In genomic region chr11:65305501-65306268, GRCh38 we compare ENCODE assay signal across 1 cellular context.
TF ChIP-seq lines count a peak whose summit lies in the region.

No MANE protein-coding gene starts in this region.

TF ChIP-seq in HepG2, 621 proteins besides CTCF, POLR2A, EP300 and RAD21 (continued from another document and continues in another):
- TF ChIP-seq, protein P1, sequence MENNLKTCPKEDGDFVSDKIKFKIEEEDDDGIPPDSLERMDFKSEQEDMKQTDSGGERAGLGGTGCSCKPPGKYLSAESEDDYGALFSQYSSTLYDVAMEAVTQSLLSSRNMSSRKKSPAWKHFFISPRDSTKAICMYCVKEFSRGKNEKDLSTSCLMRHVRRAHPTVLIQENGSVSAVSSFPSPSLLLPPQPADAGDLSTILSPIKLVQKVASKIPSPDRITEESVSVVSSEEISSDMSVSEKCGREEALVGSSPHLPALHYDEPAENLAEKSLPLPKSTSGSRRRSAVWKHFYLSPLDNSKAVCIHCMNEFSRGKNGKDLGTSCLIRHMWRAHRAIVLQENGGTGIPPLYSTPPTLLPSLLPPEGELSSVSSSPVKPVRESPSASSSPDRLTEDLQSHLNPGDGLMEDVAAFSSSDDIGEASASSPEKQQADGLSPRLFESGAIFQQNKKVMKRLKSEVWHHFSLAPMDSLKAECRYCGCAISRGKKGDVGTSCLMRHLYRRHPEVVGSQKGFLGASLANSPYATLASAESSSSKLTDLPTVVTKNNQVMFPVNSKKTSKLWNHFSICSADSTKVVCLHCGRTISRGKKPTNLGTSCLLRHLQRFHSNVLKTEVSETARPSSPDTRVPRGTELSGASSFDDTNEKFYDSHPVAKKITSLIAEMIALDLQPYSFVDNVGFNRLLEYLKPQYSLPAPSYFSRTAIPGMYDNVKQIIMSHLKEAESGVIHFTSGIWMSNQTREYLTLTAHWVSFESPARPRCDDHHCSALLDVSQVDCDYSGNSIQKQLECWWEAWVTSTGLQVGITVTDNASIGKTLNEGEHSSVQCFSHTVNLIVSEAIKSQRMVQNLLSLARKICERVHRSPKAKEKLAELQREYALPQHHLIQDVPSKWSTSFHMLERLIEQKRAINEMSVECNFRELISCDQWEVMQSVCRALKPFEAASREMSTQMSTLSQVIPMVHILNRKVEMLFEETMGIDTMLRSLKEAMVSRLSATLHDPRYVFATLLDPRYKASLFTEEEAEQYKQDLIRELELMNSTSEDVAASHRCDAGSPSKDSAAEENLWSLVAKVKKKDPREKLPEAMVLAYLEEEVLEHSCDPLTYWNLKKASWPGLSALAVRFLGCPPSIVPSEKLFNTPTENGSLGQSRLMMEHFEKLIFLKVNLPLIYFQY (CRISPR knock-in tag; IDR thresholded peaks at IDR 0.05; ENCODE audit: borderline replicate concordance), result peak; percentile 59; the same call in 1 of the 2 replicates
- TF ChIP-seq NAIF1 (CRISPR knock-in tag; IDR thresholded peaks at IDR 0.05; ENCODE audit: borderline replicate concordance) (0 out of 2 replicates have a peak, but pooled peaks have one; percentile 42), PRDM10 (CRISPR knock-in tag; IDR thresholded peaks at IDR 0.05; ENCODE audit: low read depth) (no peak), ZNF232 (CRISPR knock-in tag; IDR thresholded peaks at IDR 0.05; ENCODE audit: borderline replicate concordance) (peak; percentile 47; the same call in 1 of the 2 replicates), YEATS2 (CRISPR knock-in tag; IDR thresholded peaks at IDR 0.05; ENCODE audit: borderline replicate concordance) (peak; percentile 63; the same call in 1 of the 2 replicates), ZNF496 (CRISPR knock-in tag; IDR thresholded peaks at IDR 0.05; ENCODE audit: insufficient replicate concordance) (no peak), ZNF800 (CRISPR knock-in tag; IDR thresholded peaks at IDR 0.05) (peak; percentile 71), LCORL (IDR thresholded peaks at IDR 0.05) (0 out of 2 replicates have a peak, but pooled peaks have one; percentile 37), LCORL (CRISPR knock-in tag; IDR thresholded peaks at IDR 0.05) (peak; percentile 69), ZNF576 (CRISPR knock-in tag; IDR thresholded peaks at IDR 0.05) (no peak), REST (IDR thresholded peaks at IDR 0.05; ENCODE audit: borderline replicate concordance in 1 of 2, low read depth in 1 of 2, low read length in 2 of 2) (peak in 1 of 2 experiments; percentile 51; a peak in 1 of 4 replicates), ZNF335 (CRISPR knock-in tag; IDR thresholded peaks at IDR 0.05) (no peak; the same call in 1 of the 2 replicates), JUNB (CRISPR knock-in tag; IDR thresholded peaks at IDR 0.05; ENCODE audit: borderline replicate concordance) (0 out of 2 replicates have a peak, but pooled peaks have one; percentile 54), HDAC1 (CRISPR knock-in tag; IDR thresholded peaks at IDR 0.05) (peak; percentile 78), KLF6 (CRISPR knock-in tag; IDR thresholded peaks at IDR 0.05) (no peak), ZSCAN22 (CRISPR knock-in tag; IDR thresholded peaks at IDR 0.05) (no peak)
- TF ChIP-seq, protein P2, sequence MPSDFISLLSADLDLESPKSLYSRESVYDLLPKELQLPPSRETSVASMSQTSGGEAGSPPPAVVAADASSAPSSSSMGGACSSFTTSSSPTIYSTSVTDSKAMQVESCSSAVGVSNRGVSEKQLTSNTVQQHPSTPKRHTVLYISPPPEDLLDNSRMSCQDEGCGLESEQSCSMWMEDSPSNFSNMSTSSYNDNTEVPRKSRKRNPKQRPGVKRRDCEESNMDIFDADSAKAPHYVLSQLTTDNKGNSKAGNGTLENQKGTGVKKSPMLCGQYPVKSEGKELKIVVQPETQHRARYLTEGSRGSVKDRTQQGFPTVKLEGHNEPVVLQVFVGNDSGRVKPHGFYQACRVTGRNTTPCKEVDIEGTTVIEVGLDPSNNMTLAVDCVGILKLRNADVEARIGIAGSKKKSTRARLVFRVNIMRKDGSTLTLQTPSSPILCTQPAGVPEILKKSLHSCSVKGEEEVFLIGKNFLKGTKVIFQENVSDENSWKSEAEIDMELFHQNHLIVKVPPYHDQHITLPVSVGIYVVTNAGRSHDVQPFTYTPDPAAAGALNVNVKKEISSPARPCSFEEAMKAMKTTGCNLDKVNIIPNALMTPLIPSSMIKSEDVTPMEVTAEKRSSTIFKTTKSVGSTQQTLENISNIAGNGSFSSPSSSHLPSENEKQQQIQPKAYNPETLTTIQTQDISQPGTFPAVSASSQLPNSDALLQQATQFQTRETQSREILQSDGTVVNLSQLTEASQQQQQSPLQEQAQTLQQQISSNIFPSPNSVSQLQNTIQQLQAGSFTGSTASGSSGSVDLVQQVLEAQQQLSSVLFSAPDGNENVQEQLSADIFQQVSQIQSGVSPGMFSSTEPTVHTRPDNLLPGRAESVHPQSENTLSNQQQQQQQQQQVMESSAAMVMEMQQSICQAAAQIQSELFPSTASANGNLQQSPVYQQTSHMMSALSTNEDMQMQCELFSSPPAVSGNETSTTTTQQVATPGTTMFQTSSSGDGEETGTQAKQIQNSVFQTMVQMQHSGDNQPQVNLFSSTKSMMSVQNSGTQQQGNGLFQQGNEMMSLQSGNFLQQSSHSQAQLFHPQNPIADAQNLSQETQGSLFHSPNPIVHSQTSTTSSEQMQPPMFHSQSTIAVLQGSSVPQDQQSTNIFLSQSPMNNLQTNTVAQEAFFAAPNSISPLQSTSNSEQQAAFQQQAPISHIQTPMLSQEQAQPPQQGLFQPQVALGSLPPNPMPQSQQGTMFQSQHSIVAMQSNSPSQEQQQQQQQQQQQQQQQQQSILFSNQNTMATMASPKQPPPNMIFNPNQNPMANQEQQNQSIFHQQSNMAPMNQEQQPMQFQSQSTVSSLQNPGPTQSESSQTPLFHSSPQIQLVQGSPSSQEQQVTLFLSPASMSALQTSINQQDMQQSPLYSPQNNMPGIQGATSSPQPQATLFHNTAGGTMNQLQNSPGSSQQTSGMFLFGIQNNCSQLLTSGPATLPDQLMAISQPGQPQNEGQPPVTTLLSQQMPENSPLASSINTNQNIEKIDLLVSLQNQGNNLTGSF (CRISPR knock-in tag; IDR thresholded peaks at IDR 0.05), result no peak
- TF ChIP-seq, protein P3, sequence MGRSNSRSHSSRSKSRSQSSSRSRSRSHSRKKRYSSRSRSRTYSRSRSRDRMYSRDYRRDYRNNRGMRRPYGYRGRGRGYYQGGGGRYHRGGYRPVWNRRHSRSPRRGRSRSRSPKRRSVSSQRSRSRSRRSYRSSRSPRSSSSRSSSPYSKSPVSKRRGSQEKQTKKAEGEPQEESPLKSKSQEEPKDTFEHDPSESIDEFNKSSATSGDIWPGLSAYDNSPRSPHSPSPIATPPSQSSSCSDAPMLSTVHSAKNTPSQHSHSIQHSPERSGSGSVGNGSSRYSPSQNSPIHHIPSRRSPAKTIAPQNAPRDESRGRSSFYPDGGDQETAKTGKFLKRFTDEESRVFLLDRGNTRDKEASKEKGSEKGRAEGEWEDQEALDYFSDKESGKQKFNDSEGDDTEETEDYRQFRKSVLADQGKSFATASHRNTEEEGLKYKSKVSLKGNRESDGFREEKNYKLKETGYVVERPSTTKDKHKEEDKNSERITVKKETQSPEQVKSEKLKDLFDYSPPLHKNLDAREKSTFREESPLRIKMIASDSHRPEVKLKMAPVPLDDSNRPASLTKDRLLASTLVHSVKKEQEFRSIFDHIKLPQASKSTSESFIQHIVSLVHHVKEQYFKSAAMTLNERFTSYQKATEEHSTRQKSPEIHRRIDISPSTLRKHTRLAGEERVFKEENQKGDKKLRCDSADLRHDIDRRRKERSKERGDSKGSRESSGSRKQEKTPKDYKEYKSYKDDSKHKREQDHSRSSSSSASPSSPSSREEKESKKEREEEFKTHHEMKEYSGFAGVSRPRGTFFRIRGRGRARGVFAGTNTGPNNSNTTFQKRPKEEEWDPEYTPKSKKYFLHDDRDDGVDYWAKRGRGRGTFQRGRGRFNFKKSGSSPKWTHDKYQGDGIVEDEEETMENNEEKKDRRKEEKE (IDR thresholded peaks at IDR 0.05), result no peak
- TF ChIP-seq, protein P4, sequence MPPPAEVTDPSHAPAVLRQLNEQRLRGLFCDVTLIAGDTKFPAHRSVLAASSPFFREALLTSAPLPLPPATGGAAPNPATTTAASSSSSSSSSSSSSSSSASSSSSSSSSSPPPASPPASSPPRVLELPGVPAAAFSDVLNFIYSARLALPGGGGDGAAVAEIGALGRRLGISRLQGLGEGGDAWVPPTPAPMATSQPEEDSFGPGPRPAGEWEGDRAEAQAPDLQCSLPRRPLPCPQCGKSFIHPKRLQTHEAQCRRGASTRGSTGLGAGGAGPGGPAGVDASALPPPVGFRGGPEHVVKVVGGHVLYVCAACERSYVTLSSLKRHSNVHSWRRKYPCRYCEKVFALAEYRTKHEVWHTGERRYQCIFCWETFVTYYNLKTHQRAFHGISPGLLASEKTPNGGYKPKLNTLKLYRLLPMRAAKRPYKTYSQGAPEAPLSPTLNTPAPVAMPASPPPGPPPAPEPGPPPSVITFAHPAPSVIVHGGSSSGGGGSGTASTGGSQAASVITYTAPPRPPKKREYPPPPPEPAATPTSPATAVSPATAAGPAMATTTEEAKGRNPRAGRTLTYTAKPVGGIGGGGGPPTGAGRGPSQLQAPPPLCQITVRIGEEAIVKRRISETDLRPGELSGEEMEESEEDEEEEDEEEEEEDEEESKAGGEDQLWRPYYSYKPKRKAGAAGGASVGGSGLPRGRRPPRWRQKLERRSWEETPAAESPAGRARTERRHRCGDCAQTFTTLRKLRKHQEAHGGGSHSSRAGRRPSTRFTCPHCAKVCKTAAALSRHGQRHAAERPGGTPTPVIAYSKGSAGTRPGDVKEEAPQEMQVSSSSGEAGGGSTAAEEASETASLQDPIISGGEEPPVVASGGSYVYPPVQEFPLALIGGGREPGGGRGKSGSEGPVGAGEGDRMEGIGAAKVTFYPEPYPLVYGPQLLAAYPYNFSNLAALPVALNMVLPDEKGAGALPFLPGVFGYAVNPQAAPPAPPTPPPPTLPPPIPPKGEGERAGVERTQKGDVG (CRISPR knock-in tag; IDR thresholded peaks at IDR 0.05; ENCODE audit: borderline replicate concordance), result no peak
